14 cellular contexts compared by ENCODE assay signal in the genomic region with DNA sequence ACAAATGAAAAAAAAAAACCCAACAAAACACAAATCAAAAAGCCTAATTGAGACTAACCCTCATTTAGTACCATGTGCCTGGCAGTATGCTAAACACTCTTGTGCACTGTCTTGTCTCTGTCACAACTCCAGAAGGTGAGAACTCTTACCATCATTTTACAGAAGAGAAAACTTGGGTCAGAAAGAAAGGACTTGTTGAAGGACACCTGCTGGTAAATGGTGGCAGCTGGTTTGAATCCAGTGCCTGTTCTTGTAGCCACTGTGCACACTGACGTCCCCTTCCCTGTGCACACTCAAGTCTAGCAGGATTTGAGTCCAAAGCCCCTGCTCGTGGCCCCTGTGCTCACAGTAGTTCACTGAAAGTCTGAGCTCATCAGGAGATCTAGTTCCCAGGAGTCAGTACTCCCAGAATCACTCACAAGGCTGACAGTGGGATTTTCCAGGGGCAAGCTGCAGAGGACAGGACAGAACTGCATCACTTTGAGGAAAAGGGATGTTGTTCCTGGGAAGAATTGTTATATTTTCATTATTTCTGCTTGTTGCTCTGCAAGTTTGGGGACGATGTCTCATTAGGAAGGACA. TPM values are rescaled to one million over a fixed set of nuclear protein-coding genes. Genes with fewer than 3 reads are reported as not detected.
DNase-seq lines count a peak whose midpoint lies in the region; ATAC-seq and TF ChIP-seq lines count a peak whose summit lies in the region.
"Had no signal": no experiment of that assay in that cellular context is flagged by ENCODE, and none has a peak within 500 bp of the region (broad histone marks: within the 10 kb centered on the region; RNA-seq: fewer than 3 reads in every experiment).

No MANE protein-coding gene starts in this region.

- H3K4me3 Mint-ChIP-seq in memory B cell (no peak overlapping the region), progenitor cell of endocrine pancreas (ENCODE audit: low read depth) (no peak overlapping the region)

- no peak for TF ChIP-seq CTCF in progenitor cell of endocrine pancreas (IDR thresholded peaks at IDR 0.05; ENCODE audit: unreplicated experiment)

- H3K27ac Mint-ChIP-seq in memory B cell (peak overlapping the region; percentile 46), progenitor cell of endocrine pancreas (no peak overlapping the region)

- H3K4me1 Mint-ChIP-seq in memory B cell (peaks cover 52% of the 10 kb centered on the region), progenitor cell of endocrine pancreas (ENCODE audit: low read depth) (peaks cover 3% of the 10 kb centered on the region)

- H3K27me3 Mint-ChIP-seq in memory B cell (no peaks in the 10 kb centered on the region), progenitor cell of endocrine pancreas (no peaks in the 10 kb centered on the region)

- H3K36me3 Mint-ChIP-seq in memory B cell (no peaks in the 10 kb centered on the region), progenitor cell of endocrine pancreas (ENCODE audit: insufficient read depth) (no peaks in the 10 kb centered on the region)

- ATAC-seq in GM19468 (IDR thresholded peaks at IDR 0.05; ENCODE audit: extremely low read depth, unreplicated experiment) (peak; percentile 22), memory B cell (ENCODE audit: low read depth) (no peak), HG03457 (IDR thresholded peaks at IDR 0.05; ENCODE audit: unreplicated experiment) (no peak), GM18861 (IDR thresholded peaks at IDR 0.05; ENCODE audit: unreplicated experiment) (no peak)
- ATAC-seq: A549, right cardiac atrium, Right ventricle myocardium inferior had no signal

- DNase-seq in SHP77 treated with DMSO at 0.1 percent for 48 hours (lab: John Stamatoyannopoulos, UW) (peak; percentile 4), SHP77 (lab: John Stamatoyannopoulos, UW) (no peak), HT-29 (ENCODE audit: low spot score) (peak; percentile 28), memory B cell (ENCODE audit: low spot score in 2 of 2) (no peak), progenitor cell of endocrine pancreas (ENCODE audit: low spot score, unreplicated experiment) (no peak)
- DNase-seq: adrenal gland, DMS79, hippocampal formation, right cardiac atrium had no signal

- H3K9me3 Mint-ChIP-seq in memory B cell = no peaks in the 10 kb centered on the region
- peaks cover 3% of the 10 kb centered on the region for H3K9me3 Mint-ChIP-seq in progenitor cell of endocrine pancreas (ENCODE audit: low read depth)

RNA-seq across cellular contexts. Expression of gene HSD17B4, which starts 43.0 kb away (rescaled TPM):
- total RNA-seq in HT-29 (2014; rRNA removed; shearing (Covaris generic)) = 156 and 167 TPM in 2 replicates
- 248 and 285 TPM in 2 replicates for total RNA-seq in progenitor cell of endocrine pancreas

RNA-seq across cellular contexts. Expression of gene TNFAIP8, which starts 53.5 kb away (rescaled TPM):
- total RNA-seq in HT-29 (2014; rRNA removed; shearing (Covaris generic)) = 10.7 and 13.3 TPM in 2 replicates
- 8.0 and 9.3 TPM in 2 replicates for total RNA-seq in progenitor cell of endocrine pancreas

Comparison
In these comparisons a context has a peak if more than half of its experiments do, and no peak if none do; other contexts are left out.
1. DNase-seq: peak in SHP77 treated with DMSO at 0.1 percent for 48 hours (single experiment) and HT-29 (single experiment); none in SHP77 (0 of 2), memory B cell (0 of 2) and progenitor cell of endocrine pancreas (single experiment).